19 cellular contexts compared by ENCODE assay signal in the genomic region with DNA sequence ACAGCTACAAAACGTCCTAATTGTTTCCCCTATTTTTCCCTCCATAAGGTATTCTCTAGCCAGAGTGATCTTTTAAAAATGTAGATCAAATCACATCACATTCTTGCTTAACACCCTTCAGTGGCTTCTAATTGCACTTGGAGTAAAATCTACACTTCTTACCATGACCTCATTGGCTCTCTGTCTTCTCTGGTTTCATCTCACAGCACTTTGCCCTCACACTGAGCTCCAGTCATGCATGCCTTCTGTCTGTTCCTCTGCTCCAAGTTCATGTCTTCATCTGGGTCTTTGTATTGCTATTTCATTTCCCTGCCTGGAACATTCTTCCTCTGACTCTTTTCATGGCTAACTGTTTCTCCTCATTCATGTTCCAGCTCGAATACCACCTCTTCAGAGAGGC.
A peak's percentile ranks its signal among the peaks of the same experiment; 100 is the strongest.
DNase-seq lines count a peak whose midpoint lies in the region; ATAC-seq and TF ChIP-seq lines count a peak whose summit lies in the region.
"Had no signal": no experiment of that assay in that cellular context is flagged by ENCODE, and none has a peak within 500 bp of the region (broad histone marks: within the 10 kb centered on the region; RNA-seq: fewer than 3 reads in every experiment).

No MANE protein-coding gene starts in this region.

- no peaks in the 10 kb centered on the region for H3K36me3 ChIP-seq in OCI-LY1 (ENCODE audit: insufficient read depth, low read length)
- H3K36me3 ChIP-seq: prostate gland had no signal

- H3K4me1 ChIP-seq in OCI-LY1 (ENCODE audit: insufficient read depth, low read length, severe bottlenecking): peaks cover 47% of the 10 kb centered on the region
- H3K4me1 ChIP-seq: prostate gland had no signal

- TF ChIP-seq CTCF in OCI-LY1 (IDR thresholded peaks at IDR 0.05; ENCODE audit: low read length) (no peak), RWPE1 (conservative IDR thresholded peaks at IDR 0.05; ENCODE audit: low read depth) (no peak)

- H3F3A ChIP-seq in OCI-LY1 (ENCODE audit: insufficient read depth, low read length): no peaks in the 10 kb centered on the region

- H2AFZ ChIP-seq in OCI-LY1 (ENCODE audit: low read length): no peak overlapping the region

- no peak overlapping the region for H3K4me3 ChIP-seq in OCI-LY1 (ENCODE audit: low read depth, low read length, poor library complexity, severe bottlenecking)
- H3K4me3 ChIP-seq: prostate gland had no signal

- H3K9ac ChIP-seq in OCI-LY1 (ENCODE audit: low read length): no peak overlapping the region

- peaks cover 7% of the 10 kb centered on the region for H3K9me3 Mint-ChIP-seq in activated naive CD4-positive, alpha-beta T cell treated with anti-CD3 and anti-CD28 coated beads for 36 hours

- no peaks in the 10 kb centered on the region for H3K4me1 Mint-ChIP-seq in activated naive CD4-positive, alpha-beta T cell treated with anti-CD3 and anti-CD28 coated beads for 36 hours (ENCODE audit: low read depth)

- no peaks in the 10 kb centered on the region for H3K9me2 ChIP-seq in OCI-LY1 (ENCODE audit: low read depth, low read length)

- no peaks in the 10 kb centered on the region for H3K36me3 Mint-ChIP-seq in activated naive CD4-positive, alpha-beta T cell treated with anti-CD3 and anti-CD28 coated beads for 36 hours (ENCODE audit: low read depth)

- POLR2A ChIA-PET in RWPE1 (lab: Yijun Ruan, JAX; ENCODE audit: low non-redundant PET): no interaction called here

- no peaks in the 10 kb centered on the region for H3K27me3 ChIP-seq in OCI-LY1 (ENCODE audit: insufficient read depth, low read length)

- H3K27ac ChIP-seq in OCI-LY1 (ENCODE audit: low read depth, low read length, poor library complexity, severe bottlenecking) (peak overlapping the region; percentile 70), RWPE1 (no peak overlapping the region)
- H3K27ac ChIP-seq: prostate gland had no signal

- no peaks in the 10 kb centered on the region for H3K9me3 ChIP-seq in OCI-LY1 (ENCODE audit: low read length)
- H3K9me3 ChIP-seq: prostate gland had no signal

- ATAC-seq in GM18508 (IDR thresholded peaks at IDR 0.05; ENCODE audit: insufficient read depth, unreplicated experiment) (peak; percentile 88), GM19463 (IDR thresholded peaks at IDR 0.05; ENCODE audit: unreplicated experiment) (peak; percentile 95), HG02943 (IDR thresholded peaks at IDR 0.05; ENCODE audit: low read depth, unreplicated experiment) (peak; percentile 76), GM21737 (IDR thresholded peaks at IDR 0.05; ENCODE audit: unreplicated experiment) (no peak)
- ATAC-seq: HepG2 had no signal

- no peaks in the 10 kb centered on the region for H4K20me1 ChIP-seq in OCI-LY1 (ENCODE audit: insufficient read depth, low read length)

- peak overlapping the region; percentile 8; the same call in 1 of the 2 replicates for H3K4me2 ChIP-seq in OCI-LY1 (ENCODE audit: low read length)

- CTCF ChIA-PET in RWPE1 (lab: Yijun Ruan, JAX): no interaction called here
- CTCF ChIA-PET in activated naive CD4-positive, alpha-beta T cell treated with anti-CD3 and anti-CD28 coated beads for 36 hours (lab: Charles Lee): interaction anchor here (0.7 kb wide), 1 partner anchor 397 kb away, joined by 3 read pairs; no protein-coding TSS in a partner anchor

- DNase-seq in AG20443 (ENCODE audit: low spot score): no peak
- DNase-seq in RWPE1 (ENCODE audit: low spot score): no peak
- no peak for DNase-seq in activated naive CD4-positive, alpha-beta T cell treated with anti-CD3 and anti-CD28 coated beads for 36 hours
- DNase-seq: activated CD4-positive, CD25-positive, alpha-beta regulatory T cell treated with anti-CD3 and anti-CD28 coated beads, Interleukin-2, amount 50 U/mL, for 72 hours; activated T-cell treated with anti-CD3 and anti-CD28 coated beads for 4 hours; Calu3; central memory CD4-positive, alpha-beta T cell; NCI-H1048; NCI-H446 treated with DMSO at 0.1 percent for 48 hours; RPMI8226; T-helper 1 cell; trophoblast cell had no signal

- H3K27ac Mint-ChIP-seq in activated naive CD4-positive, alpha-beta T cell treated with anti-CD3 and anti-CD28 coated beads for 36 hours: no peak overlapping the region

- intact Hi-C loops in activated naive CD4-positive, alpha-beta T cell treated with anti-CD3 and anti-CD28 coated beads for 36 hours (cut with micrococcal nuclease): no loop called here

- H3K27me3 Mint-ChIP-seq in activated naive CD4-positive, alpha-beta T cell treated with anti-CD3 and anti-CD28 coated beads for 36 hours (ENCODE audit: low read depth): no peaks in the 10 kb centered on the region

- no peaks in the 10 kb centered on the region for H3K79me2 ChIP-seq in OCI-LY1 (ENCODE audit: insufficient read depth, low read length)

- H3K4me3 Mint-ChIP-seq in activated naive CD4-positive, alpha-beta T cell treated with anti-CD3 and anti-CD28 coated beads for 36 hours: no peak overlapping the region
